35 cellular contexts compared by ENCODE assay signal in genomic region chr17:48903401-48903800, GRCh38.
"Had no signal": no experiment of that assay in that cellular context is flagged by ENCODE, and none has a peak within 500 bp of the region (broad histone marks: within the 10 kb centered on the region; RNA-seq: fewer than 3 reads in every experiment).

No MANE protein-coding gene starts in this region.

- H3K9me3 Mint-ChIP-seq: activated B cell treated with CpG ODN at 0.5 μM for 24 hours; activated CD4-positive, alpha-beta memory T cell treated with anti-CD3 and anti-CD28 coated beads for 36 hours; activated CD4-positive, alpha-beta T cell treated with anti-CD3 and anti-CD28 coated beads, Interleukin-2, amount 10 ng/mL, durations not matched to agents 24 days and 14 days; activated CD8-positive, alpha-beta T cell treated with anti-CD3 and anti-CD28 coated beads for 36 hours; activated naive CD4-positive, alpha-beta T cell treated with anti-CD3 and anti-CD28 coated beads for 36 hours; activated naive CD4-positive, alpha-beta T cell treated with anti-CD3 and anti-CD28 coated beads, Interleukin-2, amount 50 U/mL, for 72 hours; activated naive CD8-positive, alpha-beta T cell treated with anti-CD3 and anti-CD28 coated beads for 36 hours; activated T-cell treated with anti-CD3 and anti-CD28 coated beads, Interleukin-2, amount 50 U/mL, for 4 hours; activated T-cell treated with anti-CD3 and anti-CD28 coated beads, Interleukin-2, amount 50 U/mL, for 72 hours; activated T-helper 1 cell treated with anti-CD3 and anti-CD28 coated beads, Interleukin-12 subunit alpha, Interleukin-12 subunit beta, Interleukin-2, Interleukin-4 antibody, amounts not matched to agents 30 ng/mL and 10 ng/mL and 1 ng/mL, durations not matched to agents 14 hours and 24 hours and 36 hours; activated T-helper 17 cell treated with anti-CD3 and anti-CD28 coated beads, Interleukin-2, amount 50 U/mL, for 72 hours; brain; T-helper 2 cell treated with Interferon-gamma antibody and Interleukin-4, amounts not matched to agents 5 μg/mL and 100 μg/mL, for 36 hours had no signal

- H3K27ac Mint-ChIP-seq: activated B cell treated with CpG ODN at 0.5 μM for 24 hours; activated CD4-positive, alpha-beta memory T cell treated with anti-CD3 and anti-CD28 coated beads for 36 hours; activated CD4-positive, alpha-beta T cell treated with anti-CD3 and anti-CD28 coated beads, Interleukin-2, amount 10 ng/mL, durations not matched to agents 24 days and 14 days; activated CD8-positive, alpha-beta T cell treated with anti-CD3 and anti-CD28 coated beads for 36 hours; activated naive CD4-positive, alpha-beta T cell treated with anti-CD3 and anti-CD28 coated beads for 36 hours; activated naive CD4-positive, alpha-beta T cell treated with anti-CD3 and anti-CD28 coated beads, Interleukin-2, amount 50 U/mL, for 72 hours; activated naive CD8-positive, alpha-beta T cell treated with anti-CD3 and anti-CD28 coated beads for 36 hours; activated T-cell treated with anti-CD3 and anti-CD28 coated beads, Interleukin-2, amount 50 U/mL, for 72 hours; activated T-helper 1 cell treated with anti-CD3 and anti-CD28 coated beads, Interleukin-12 subunit alpha, Interleukin-12 subunit beta, Interleukin-2, Interleukin-4 antibody, amounts not matched to agents 30 ng/mL and 10 ng/mL and 1 ng/mL, durations not matched to agents 14 hours and 24 hours and 36 hours; activated T-helper 17 cell treated with anti-CD3 and anti-CD28 coated beads, Interleukin-2, amount 50 U/mL, for 72 hours; brain; T-helper 2 cell treated with Interferon-gamma antibody and Interleukin-4, amounts not matched to agents 5 μg/mL and 100 μg/mL, for 36 hours had no signal

- FAIRE-seq: bronchial epithelial cell, colon, TTC549 had no signal

- H3K9me3 ChIP-seq: ascending aorta had no signal

- H3K4me3 Mint-ChIP-seq: activated B cell treated with CpG ODN at 0.5 μM for 24 hours; activated CD4-positive, alpha-beta memory T cell treated with anti-CD3 and anti-CD28 coated beads for 36 hours; activated CD4-positive, alpha-beta T cell treated with anti-CD3 and anti-CD28 coated beads, Interleukin-2, amount 10 ng/mL, durations not matched to agents 24 days and 14 days; activated CD8-positive, alpha-beta T cell treated with anti-CD3 and anti-CD28 coated beads for 36 hours; activated naive CD4-positive, alpha-beta T cell treated with anti-CD3 and anti-CD28 coated beads for 36 hours; activated naive CD8-positive, alpha-beta T cell treated with anti-CD3 and anti-CD28 coated beads for 36 hours; activated T-cell treated with anti-CD3 and anti-CD28 coated beads, Interleukin-2, amount 50 U/mL, for 4 hours; activated T-cell treated with anti-CD3 and anti-CD28 coated beads, Interleukin-2, amount 50 U/mL, for 72 hours; activated T-helper 1 cell treated with anti-CD3 and anti-CD28 coated beads, Interleukin-12 subunit alpha, Interleukin-12 subunit beta, Interleukin-2, Interleukin-4 antibody, amounts not matched to agents 30 ng/mL and 10 ng/mL and 1 ng/mL, durations not matched to agents 14 hours and 24 hours and 36 hours; activated T-helper 17 cell treated with anti-CD3 and anti-CD28 coated beads, Interleukin-2, amount 50 U/mL, for 72 hours; T-helper 2 cell treated with Interferon-gamma antibody and Interleukin-4, amounts not matched to agents 5 μg/mL and 100 μg/mL, for 36 hours had no signal

- ATAC-seq: activated CD8-positive, alpha-beta T cell treated with anti-CD3 and anti-CD28 coated beads for 36 hours; activated naive CD4-positive, alpha-beta T cell treated with anti-CD3 and anti-CD28 coated beads, Interleukin-2, amount 50 U/mL, for 72 hours; activated T-cell treated with anti-CD3 and anti-CD28 coated beads, Interleukin-2, amount 50 U/mL, for 4 hours; activated T-cell treated with anti-CD3 and anti-CD28 coated beads, Interleukin-2, amount 50 U/mL, for 72 hours; activated T-helper 17 cell treated with anti-CD3 and anti-CD28 coated beads, Interleukin-2, amount 50 U/mL, for 72 hours had no signal

- H3K27me3 ChIP-seq: ascending aorta, cardiac muscle cell had no signal

- DNase-seq: activated B cell treated with CpG ODN at 0.5 μM for 24 hours; activated CD4-positive, alpha-beta memory T cell treated with anti-CD3 and anti-CD28 coated beads for 36 hours; activated CD4-positive, alpha-beta T cell treated with anti-CD3 and anti-CD28 coated beads for 4 hours; activated CD4-positive, alpha-beta T cell treated with anti-CD3 and anti-CD28 coated beads, Interleukin-2, amount 10 ng/mL, durations not matched to agents 24 days and 14 days; activated CD4-positive, alpha-beta T cell treated with anti-CD3 and anti-CD28 coated beads, Interleukin-2, amount 50 U/mL, for 1 hour; activated CD4-positive, alpha-beta T cell treated with anti-CD3 and anti-CD28 coated beads, Interleukin-2, amount 50 U/mL, for 4 hours; activated CD4-positive, CD25-positive, alpha-beta regulatory T cell treated with anti-CD3 and anti-CD28 coated beads, Interleukin-2, amount 50 U/mL, for 72 hours; activated CD8-positive, alpha-beta memory T cell treated with anti-CD3 and anti-CD28 coated beads, Interleukin-2, amount 50 U/mL, for 4 hours; activated CD8-positive, alpha-beta T cell treated with anti-CD3 and anti-CD28 coated beads for 36 hours; activated effector memory CD4-positive, alpha-beta T cell treated with anti-CD3 and anti-CD28 coated beads, Interleukin-2, amount 50 U/mL, for 16 hours; activated gamma-delta T cell treated with Interleukin-2 at 50 U/mL for 16 hours; activated naive CD4-positive, alpha-beta T cell; activated naive CD4-positive, alpha-beta T cell treated with anti-CD3 and anti-CD28 coated beads for 36 hours; activated naive CD4-positive, alpha-beta T cell treated with anti-CD3 and anti-CD28 coated beads, Interleukin-2, amount 50 U/mL, for 16 hours; activated naive CD8-positive, alpha-beta T cell treated with anti-CD3 and anti-CD28 coated beads for 36 hours; activated T-cell treated with anti-CD3 and anti-CD28 coated beads for 4 hours; activated T-cell treated with anti-CD3 and anti-CD28 coated beads, Interleukin-2, amount 50 U/mL, for 1 hour; activated T-cell treated with anti-CD3 and anti-CD28 coated beads, Interleukin-2, amount 50 U/mL, for 4 hours; activated T-cell treated with anti-CD3 and anti-CD28 coated beads, Interleukin-2, amount 50 U/mL, for 72 hours; amygdala; anterior cingulate cortex; central memory CD4-positive, alpha-beta T cell; T-helper 2 cell; T-helper 9 cell had no signal

- H3K4me1 Mint-ChIP-seq: activated T-helper 17 cell treated with anti-CD3 and anti-CD28 coated beads, Interleukin-2, amount 50 U/mL, for 72 hours had no signal

- H3K36me3 ChIP-seq: ascending aorta, cardiac muscle cell had no signal

- H3K27ac ChIP-seq: ascending aorta, cardiac muscle cell, VCaP had no signal

- H3K36me3 Mint-ChIP-seq: brain had no signal

- H3K4me3 ChIP-seq: ascending aorta, cardiac muscle cell had no signal

- H3K27me3 Mint-ChIP-seq: activated B cell treated with CpG ODN at 0.5 μM for 24 hours; activated CD4-positive, alpha-beta memory T cell treated with anti-CD3 and anti-CD28 coated beads for 36 hours; activated CD4-positive, alpha-beta T cell treated with anti-CD3 and anti-CD28 coated beads, Interleukin-2, amount 10 ng/mL, durations not matched to agents 24 days and 14 days; activated CD8-positive, alpha-beta T cell treated with anti-CD3 and anti-CD28 coated beads for 36 hours; activated naive CD8-positive, alpha-beta T cell treated with anti-CD3 and anti-CD28 coated beads for 36 hours; activated T-helper 17 cell treated with anti-CD3 and anti-CD28 coated beads, Interleukin-2, amount 50 U/mL, for 72 hours; brain had no signal
